ENCODE assay signal across 14 cellular contexts in genomic region chr13:46289260-46289955, GRCh38.
DNase-seq lines count a peak whose midpoint lies in the region; ATAC-seq and TF ChIP-seq lines count a peak whose summit lies in the region.
"Had no signal": no experiment of that assay in that cellular context is flagged by ENCODE, and none has a peak within 500 bp of the region (broad histone marks: within the 10 kb centered on the region; RNA-seq: fewer than 3 reads in every experiment).

No MANE protein-coding gene starts in this region.

- no peak overlapping the region for H3K9ac ChIP-seq in neural progenitor cell

- no peak overlapping the region for H3K27ac ChIP-seq in neural progenitor cell
- no peak overlapping the region for H3K27ac ChIP-seq in transverse colon
- H3K27ac ChIP-seq: thoracic aorta had no signal

- H3K4me3 Mint-ChIP-seq in T-helper 17 cell (no peak overlapping the region), neural progenitor cell (no peak overlapping the region)
- H3K4me3 Mint-ChIP-seq: activated CD4-positive, alpha-beta memory T cell treated with anti-CD3 and anti-CD28 coated beads, Interleukin-2, amount 10 ng/mL, durations not matched to agents 7 days and 5 days; central memory CD8-positive, alpha-beta T cell had no signal

- in situ Hi-C loops in transverse colon (cut with MboI; ENCODE audit: low pct_ligation_motif_present in 1 of 4, low pct_unique_long_range_greater_than_20kb in 1 of 4, low sequenced_read_pairs in 3 of 4) = no loop called here

- TF ChIP-seq POLR2A in GM18505 (IDR thresholded peaks at IDR 0.05; ENCODE audit: borderline replicate concordance, extremely low read depth, insufficient read depth, insufficient read length) = no peak
- TF ChIP-seq POLR2A in transverse colon (IDR thresholded peaks at IDR 0.05) = no peak

- H3K36me3 Mint-ChIP-seq in T-helper 17 cell (ENCODE audit: low read depth) (no peaks in the 10 kb centered on the region), neural progenitor cell (no peaks in the 10 kb centered on the region)

- no peaks in the 10 kb centered on the region for H3K9me3 ChIP-seq in T-helper 17 cell (ENCODE audit: control insufficient read depth, low read length, poor library complexity, severe bottlenecking)
- no peaks in the 10 kb centered on the region for H3K9me3 ChIP-seq in neural progenitor cell (ENCODE audit: low read depth)
- H3K9me3 ChIP-seq in transverse colon = no peaks in the 10 kb centered on the region
- H3K9me3 ChIP-seq: BLaER1 treated with 17β-estradiol and CSF1 and Interleukin-3, amounts not matched to agents 10 nM and 100 nM; thoracic aorta had no signal

- H3K4me2 ChIP-seq in neural progenitor cell = no peak overlapping the region

- no peaks in the 10 kb centered on the region for H3K27me3 ChIP-seq in neural progenitor cell
- H3K27me3 ChIP-seq in transverse colon = no peaks in the 10 kb centered on the region
- H3K27me3 ChIP-seq: BLaER1 treated with 17β-estradiol and CSF1 and Interleukin-3, amounts not matched to agents 10 nM and 100 nM had no signal

- no peaks in the 10 kb centered on the region for H3K9me3 Mint-ChIP-seq in neural progenitor cell
- H3K9me3 Mint-ChIP-seq: activated CD4-positive, alpha-beta memory T cell treated with anti-CD3 and anti-CD28 coated beads, Interleukin-2, amount 10 ng/mL, durations not matched to agents 7 days and 5 days; central memory CD8-positive, alpha-beta T cell had no signal

- H3K4me1 Mint-ChIP-seq in T-helper 17 cell (peaks cover 6% of the 10 kb centered on the region), neural progenitor cell (no peaks in the 10 kb centered on the region)

- no peaks in the 10 kb centered on the region for H3K79me2 ChIP-seq in neural progenitor cell (ENCODE audit: low read depth)

- ATAC-seq in GM18505 (IDR thresholded peaks at IDR 0.05; ENCODE audit: unreplicated experiment) (peak; percentile 17), HG02938 (IDR thresholded peaks at IDR 0.05; ENCODE audit: unreplicated experiment) (peak; percentile 12), T-helper 17 cell (peak; percentile 32), GM18498 (IDR thresholded peaks at IDR 0.05; ENCODE audit: unreplicated experiment) (no peak)

- H3K27ac Mint-ChIP-seq in T-helper 17 cell = no peak overlapping the region
- no peak overlapping the region for H3K27ac Mint-ChIP-seq in neural progenitor cell
- H3K27ac Mint-ChIP-seq: activated CD4-positive, alpha-beta memory T cell treated with anti-CD3 and anti-CD28 coated beads, Interleukin-2, amount 10 ng/mL, durations not matched to agents 7 days and 5 days had no signal

- H3K4me1 ChIP-seq in neural progenitor cell (no peaks in the 10 kb centered on the region), transverse colon (no peaks in the 10 kb centered on the region)

- H3K4me3 ChIP-seq in neural progenitor cell (no peak overlapping the region), transverse colon (no peak overlapping the region)
- H3K4me3 ChIP-seq: BLaER1 treated with 17β-estradiol and CSF1 and Interleukin-3, amounts not matched to agents 10 nM and 100 nM; thoracic aorta had no signal

- no peaks in the 10 kb centered on the region for H3F3A ChIP-seq in neural progenitor cell (ENCODE audit: low read depth)

- intact Hi-C loops in transverse colon (cut with DNase I; ENCODE audit: low total_unique reads) = no loop called here

- H2AFZ ChIP-seq in neural progenitor cell (replicated peaks) = peak overlapping the region; percentile 61

- H3K36me3 ChIP-seq in neural progenitor cell (no peaks in the 10 kb centered on the region), transverse colon (no peaks in the 10 kb centered on the region)
- H3K36me3 ChIP-seq: BLaER1 treated with 17β-estradiol and CSF1 and Interleukin-3, amounts not matched to agents 10 nM and 100 nM; thoracic aorta had no signal

- no peaks in the 10 kb centered on the region for H4K20me1 ChIP-seq in neural progenitor cell (ENCODE audit: low read depth)
- H4K20me1 ChIP-seq: BLaER1 treated with 17β-estradiol and CSF1 and Interleukin-3, amounts not matched to agents 10 nM and 100 nM had no signal

- no peaks in the 10 kb centered on the region for H3K27me3 Mint-ChIP-seq in T-helper 17 cell
- peaks cover 3% of the 10 kb centered on the region for H3K27me3 Mint-ChIP-seq in neural progenitor cell (ENCODE audit: insufficient read depth, low read depth)
- H3K27me3 Mint-ChIP-seq: activated CD4-positive, alpha-beta memory T cell treated with anti-CD3 and anti-CD28 coated beads, Interleukin-2, amount 10 ng/mL, durations not matched to agents 7 days and 5 days; central memory CD8-positive, alpha-beta T cell had no signal

- TF ChIP-seq EP300 in transverse colon (IDR thresholded peaks at IDR 0.05; ENCODE audit: low read depth) = no peak

- TF ChIP-seq CTCF in neural progenitor cell (IDR thresholded peaks at IDR 0.05) (no peak), transverse colon (IDR thresholded peaks at IDR 0.05) (no peak)

- no peak for DNase-seq in T-helper 17 cell
- DNase-seq in neural progenitor cell (ENCODE audit: low spot score) = no peak
- no peak for DNase-seq in NCI-H82 treated with DMSO at 0.1 percent for 48 hours (lab: John Stamatoyannopoulos, UW; ENCODE audit: unreplicated experiment)
- no peak for DNase-seq in transverse colon
- DNase-seq: activated CD4-positive, alpha-beta memory T cell treated with anti-CD3 and anti-CD28 coated beads, Interleukin-2, amount 10 ng/mL, durations not matched to agents 7 days and 5 days; DMS79; effector memory CD4-positive, alpha-beta T cell; left colon had no signal

- WGBS in transverse colon (ENCODE audit: low coverage in 1 of 2), 2 donors = 57 to 70% methylated on average over 3 to 4 of the region's 4 CpGs
